In the genomic region with DNA sequence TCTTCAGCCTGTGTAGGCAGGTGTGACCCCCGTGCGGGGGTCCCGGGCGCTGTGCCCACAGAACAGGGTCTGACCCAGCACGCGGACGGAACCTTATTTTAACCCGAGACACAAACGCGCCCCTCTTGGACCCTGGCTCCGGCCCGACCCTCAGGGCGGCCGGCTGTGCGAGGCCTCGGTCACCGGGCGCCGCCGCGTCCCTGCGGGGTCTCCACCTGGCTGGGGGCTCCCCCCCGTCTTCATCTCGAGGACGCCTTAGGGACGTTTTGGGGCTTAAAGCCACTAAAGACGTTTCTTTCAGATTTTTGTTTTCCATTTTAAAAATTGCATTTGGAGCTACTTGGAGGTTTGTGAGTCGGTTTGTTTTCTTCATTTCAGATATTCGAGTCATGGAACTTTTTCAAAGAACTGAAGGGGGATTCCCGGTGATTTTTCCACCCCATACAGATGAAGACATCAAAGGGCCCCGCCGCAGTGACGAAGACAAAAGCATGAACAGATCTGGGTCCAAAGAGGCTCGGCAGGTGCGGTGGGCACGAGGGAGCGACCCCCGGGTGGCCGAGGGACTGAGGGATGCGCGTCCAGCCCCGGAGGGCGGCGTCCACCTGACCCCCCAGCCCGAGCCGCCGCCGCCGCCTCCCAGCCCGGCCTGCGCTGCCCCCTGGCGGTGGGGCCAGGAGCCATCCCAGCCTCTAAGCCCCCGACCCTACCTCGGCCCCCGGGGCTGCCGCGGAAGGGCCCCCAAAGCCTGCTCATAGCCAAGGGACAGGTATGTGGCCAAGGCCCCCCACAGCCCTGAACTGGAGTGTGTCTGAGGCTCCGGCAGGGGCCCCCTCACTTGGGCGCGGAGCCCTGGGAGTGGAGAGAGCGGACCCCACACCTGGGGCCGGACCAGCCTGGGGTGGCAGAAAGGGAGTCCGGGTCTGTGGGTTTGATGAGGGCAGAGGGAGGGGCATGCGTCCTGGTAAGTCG, we compare ENCODE assay signal across 8 cellular contexts. TPM values are rescaled to one million over a fixed set of nuclear protein-coding genes. Genes with fewer than 3 reads are reported as not detected.
DNase-seq lines count a peak whose midpoint lies in the region; ATAC-seq and FAIRE-seq lines count a peak whose summit lies in the region.

No MANE protein-coding gene starts in this region.

- DNase-seq in D341Med (ENCODE audit: low spot score) (peak; percentile 93), NCI-H774 (lab: John Stamatoyannopoulos, UW) (peak; percentile 17), frontal cortex (ENCODE audit: low spot score in 2 of 2) (peak; percentile 71), inferior parietal cortex (ENCODE audit: extremely low spot score) (no peak)
- peak; percentile 85 to 87 for DNase-seq in activated T-cell treated with anti-CD3 and anti-CD28 coated beads, Interleukin-2, amount 50 U/mL, for 48 hours
- peak; percentile 57 to 64 for DNase-seq in stimulated activated CD4-positive, alpha-beta T cell treated with anti-CD3 and anti-CD28 coated beads, Interleukin-1b, Interleukin-23, amount 100 ng/mL, for 1 hour (ENCODE audit: low read depth in 2 of 2)

- no peak for FAIRE-seq in frontal cortex (lab: Jason Lieb, UNC)

- ATAC-seq in GM19035 (IDR thresholded peaks at IDR 0.05; ENCODE audit: unreplicated experiment) (no peak), HG02970 (IDR thresholded peaks at IDR 0.05; ENCODE audit: low FRiP score, unreplicated experiment) (no peak)

RNA-seq across cellular contexts. Expression of gene CD7, which starts 3.8 kb away (rescaled TPM):
- not detected for total RNA-seq in frontal cortex

RNA-seq across cellular contexts. Expression of gene SECTM1, which starts 12.3 kb away (rescaled TPM):
- total RNA-seq in frontal cortex: 4.9 TPM

RNA-seq across cellular contexts. Expression of gene TEX19, which starts 37.8 kb away (rescaled TPM):
- not detected for total RNA-seq in frontal cortex

RNA-seq across cellular contexts. Expression of gene CSNK1D, which starts 47.7 kb away (rescaled TPM):
- 22.8 TPM for total RNA-seq in frontal cortex

RNA-seq across cellular contexts. Expression of gene UTS2R, which starts 50.3 kb away (rescaled TPM):
- not detected for total RNA-seq in frontal cortex
